Comparison of ENCODE assay signal across 1 cellular context in genomic region chr17:48064638-48065037, GRCh38.
TF ChIP-seq lines count a peak whose summit lies in the region.

No MANE protein-coding gene starts in this region.

TF ChIP-seq in endothelial cell of umbilical vein, 7 proteins besides CTCF, POLR2A, EP300 and RAD21:
- TF ChIP-seq EZH2 (IDR thresholded peaks at IDR 0.05; ENCODE audit: borderline replicate concordance, low read depth, low read length, severe bottlenecking) (no peak), FOS (IDR thresholded peaks at IDR 0.05; ENCODE audit: borderline replicate concordance, insufficient read depth, low read length) (no peak), JUN (IDR thresholded peaks at IDR 0.05; ENCODE audit: borderline replicate concordance, insufficient read depth, insufficient read length, low read depth) (no peak)
TF ChIP-seq in endothelial cell of umbilical vein: peak in this region for 0.
